ENCODE assay signal across 1 cellular context in the genomic region with DNA sequence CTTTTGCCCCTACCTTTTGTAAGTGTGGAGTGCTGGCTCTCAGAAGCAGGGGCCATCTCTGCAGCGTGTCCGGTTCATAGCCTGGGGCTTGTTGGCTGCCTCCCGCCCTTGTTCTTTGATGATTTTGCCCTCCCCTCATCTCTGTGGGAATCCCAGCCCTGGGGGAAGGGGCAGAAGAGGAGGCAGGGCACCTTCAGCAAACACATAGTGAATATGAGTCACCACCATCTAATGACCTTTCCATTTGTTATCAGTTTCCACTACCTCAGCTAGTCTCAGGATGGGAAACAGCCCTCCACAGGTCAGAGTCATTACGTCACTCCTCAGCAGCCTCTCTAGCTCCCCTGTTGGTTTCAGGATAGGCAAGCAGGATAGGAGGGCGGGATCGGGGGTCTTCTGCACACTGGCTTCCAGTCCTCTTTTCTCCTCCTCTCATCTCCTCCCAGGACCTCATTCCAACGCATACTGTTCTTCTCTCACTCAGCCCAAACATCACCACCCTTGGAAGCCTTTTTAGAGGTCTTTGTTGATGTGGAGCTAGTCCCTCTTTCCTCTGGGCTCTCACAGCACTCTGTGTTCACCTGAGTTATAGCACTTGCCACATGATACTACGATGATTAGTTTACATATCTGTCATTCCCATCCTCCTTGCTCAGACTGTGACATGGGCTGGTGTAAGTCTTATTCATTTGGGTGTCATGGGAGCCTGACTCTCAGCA.
TF ChIP-seq lines count a peak whose summit lies in the region.

No MANE protein-coding gene starts in this region.

TF ChIP-seq in HepG2, 621 proteins besides CTCF, POLR2A, EP300 and RAD21 (continued from another document and continues in another):
- TF ChIP-seq, protein P1, sequence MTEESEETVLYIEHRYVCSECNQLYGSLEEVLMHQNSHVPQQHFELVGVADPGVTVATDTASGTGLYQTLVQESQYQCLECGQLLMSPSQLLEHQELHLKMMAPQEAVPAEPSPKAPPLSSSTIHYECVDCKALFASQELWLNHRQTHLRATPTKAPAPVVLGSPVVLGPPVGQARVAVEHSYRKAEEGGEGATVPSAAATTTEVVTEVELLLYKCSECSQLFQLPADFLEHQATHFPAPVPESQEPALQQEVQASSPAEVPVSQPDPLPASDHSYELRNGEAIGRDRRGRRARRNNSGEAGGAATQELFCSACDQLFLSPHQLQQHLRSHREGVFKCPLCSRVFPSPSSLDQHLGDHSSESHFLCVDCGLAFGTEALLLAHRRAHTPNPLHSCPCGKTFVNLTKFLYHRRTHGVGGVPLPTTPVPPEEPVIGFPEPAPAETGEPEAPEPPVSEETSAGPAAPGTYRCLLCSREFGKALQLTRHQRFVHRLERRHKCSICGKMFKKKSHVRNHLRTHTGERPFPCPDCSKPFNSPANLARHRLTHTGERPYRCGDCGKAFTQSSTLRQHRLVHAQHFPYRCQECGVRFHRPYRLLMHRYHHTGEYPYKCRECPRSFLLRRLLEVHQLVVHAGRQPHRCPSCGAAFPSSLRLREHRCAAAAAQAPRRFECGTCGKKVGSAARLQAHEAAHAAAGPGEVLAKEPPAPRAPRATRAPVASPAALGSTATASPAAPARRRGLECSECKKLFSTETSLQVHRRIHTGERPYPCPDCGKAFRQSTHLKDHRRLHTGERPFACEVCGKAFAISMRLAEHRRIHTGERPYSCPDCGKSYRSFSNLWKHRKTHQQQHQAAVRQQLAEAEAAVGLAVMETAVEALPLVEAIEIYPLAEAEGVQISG (CRISPR knock-in tag; IDR thresholded peaks at IDR 0.05) = peak; percentile 69
- TF ChIP-seq ZNF512 (CRISPR knock-in tag; IDR thresholded peaks at IDR 0.05) (no peak), ZNF776 (CRISPR knock-in tag; IDR thresholded peaks at IDR 0.05) (no peak), LCORL (IDR thresholded peaks at IDR 0.05) (no peak), LCORL (CRISPR knock-in tag; IDR thresholded peaks at IDR 0.05) (peak; percentile 84), ZNF441 (CRISPR knock-in tag; IDR thresholded peaks at IDR 0.05; ENCODE audit: borderline replicate concordance) (0 out of 2 replicates have a peak, but pooled peaks have one; percentile 40), ZNF546 (CRISPR knock-in tag; conservative IDR thresholded peaks at IDR 0.05) (no peak), ZNF501 (CRISPR knock-in tag; IDR thresholded peaks at IDR 0.05) (peak; percentile 60), FOSL2 (CRISPR knock-in tag; IDR thresholded peaks at IDR 0.05) (peak; percentile 99), ZNF598 (CRISPR knock-in tag; IDR thresholded peaks at IDR 0.05; ENCODE audit: borderline replicate concordance) (no peak), MTA3 (CRISPR knock-in tag; IDR thresholded peaks at IDR 0.05) (no peak), SP2 (CRISPR knock-in tag; IDR thresholded peaks at IDR 0.05) (no peak), SRF (IDR thresholded peaks at IDR 0.05; ENCODE audit: low read depth, low read length) (no peak), PLSCR1 (CRISPR knock-in tag; IDR thresholded peaks at IDR 0.05; ENCODE audit: borderline replicate concordance) (no peak), NCOR1 (IDR thresholded peaks at IDR 0.05; ENCODE audit: borderline replicate concordance, low read length) (peak; percentile 37; the same call in 1 of the 2 replicates), FOSL1 (CRISPR knock-in tag; IDR thresholded peaks at IDR 0.05; ENCODE audit: borderline replicate concordance) (peak; percentile 94), ZNF616 (CRISPR knock-in tag; IDR thresholded peaks at IDR 0.05; ENCODE audit: low read depth) (no peak), ZBTB39 (CRISPR knock-in tag; IDR thresholded peaks at IDR 0.05) (no peak), ZGPAT (CRISPR knock-in tag; IDR thresholded peaks at IDR 0.05) (peak; percentile 63), ZNF333 (CRISPR knock-in tag; IDR thresholded peaks at IDR 0.05; ENCODE audit: borderline replicate concordance) (no peak), DRAP1 (CRISPR knock-in tag; IDR thresholded peaks at IDR 0.05) (peak; percentile 49), ZNF547 (CRISPR knock-in tag; IDR thresholded peaks at IDR 0.05) (no peak), ZNF17 (CRISPR knock-in tag; IDR thresholded peaks at IDR 0.05) (no peak), ZNF296 (CRISPR knock-in tag; conservative IDR thresholded peaks at IDR 0.05) (no peak), MED8 (CRISPR knock-in tag; IDR thresholded peaks at IDR 0.05; ENCODE audit: insufficient replicate concordance) (no peak), HOXA5 (CRISPR knock-in tag; IDR thresholded peaks at IDR 0.05) (peak; percentile 73; the same call in 1 of the 2 replicates), ZNF281 (CRISPR knock-in tag; IDR thresholded peaks at IDR 0.05; ENCODE audit: borderline replicate concordance) (peak; percentile 95), ZFP82 (CRISPR knock-in tag; IDR thresholded peaks at IDR 0.05; ENCODE audit: borderline replicate concordance) (no peak), HNRNPUL1 (IDR thresholded peaks at IDR 0.05; ENCODE audit: low read depth, low read length) (no peak), ZNF160 (CRISPR knock-in tag; IDR thresholded peaks at IDR 0.05) (no peak)
- TF ChIP-seq, protein P2, sequence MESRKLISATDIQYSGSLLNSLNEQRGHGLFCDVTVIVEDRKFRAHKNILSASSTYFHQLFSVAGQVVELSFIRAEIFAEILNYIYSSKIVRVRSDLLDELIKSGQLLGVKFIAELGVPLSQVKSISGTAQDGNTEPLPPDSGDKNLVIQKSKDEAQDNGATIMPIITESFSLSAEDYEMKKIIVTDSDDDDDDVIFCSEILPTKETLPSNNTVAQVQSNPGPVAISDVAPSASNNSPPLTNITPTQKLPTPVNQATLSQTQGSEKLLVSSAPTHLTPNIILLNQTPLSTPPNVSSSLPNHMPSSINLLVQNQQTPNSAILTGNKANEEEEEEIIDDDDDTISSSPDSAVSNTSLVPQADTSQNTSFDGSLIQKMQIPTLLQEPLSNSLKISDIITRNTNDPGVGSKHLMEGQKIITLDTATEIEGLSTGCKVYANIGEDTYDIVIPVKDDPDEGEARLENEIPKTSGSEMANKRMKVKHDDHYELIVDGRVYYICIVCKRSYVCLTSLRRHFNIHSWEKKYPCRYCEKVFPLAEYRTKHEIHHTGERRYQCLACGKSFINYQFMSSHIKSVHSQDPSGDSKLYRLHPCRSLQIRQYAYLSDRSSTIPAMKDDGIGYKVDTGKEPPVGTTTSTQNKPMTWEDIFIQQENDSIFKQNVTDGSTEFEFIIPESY (CRISPR knock-in tag; IDR thresholded peaks at IDR 0.05) = peak; percentile 63; the same call in 1 of the 2 replicates
- TF ChIP-seq, protein P3, sequence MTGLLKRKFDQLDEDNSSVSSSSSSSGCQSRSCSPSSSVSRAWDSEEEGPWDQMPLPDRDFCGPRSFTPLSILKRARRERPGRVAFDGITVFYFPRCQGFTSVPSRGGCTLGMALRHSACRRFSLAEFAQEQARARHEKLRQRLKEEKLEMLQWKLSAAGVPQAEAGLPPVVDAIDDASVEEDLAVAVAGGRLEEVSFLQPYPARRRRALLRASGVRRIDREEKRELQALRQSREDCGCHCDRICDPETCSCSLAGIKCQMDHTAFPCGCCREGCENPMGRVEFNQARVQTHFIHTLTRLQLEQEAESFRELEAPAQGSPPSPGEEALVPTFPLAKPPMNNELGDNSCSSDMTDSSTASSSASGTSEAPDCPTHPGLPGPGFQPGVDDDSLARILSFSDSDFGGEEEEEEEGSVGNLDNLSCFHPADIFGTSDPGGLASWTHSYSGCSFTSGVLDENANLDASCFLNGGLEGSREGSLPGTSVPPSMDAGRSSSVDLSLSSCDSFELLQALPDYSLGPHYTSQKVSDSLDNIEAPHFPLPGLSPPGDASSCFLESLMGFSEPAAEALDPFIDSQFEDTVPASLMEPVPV (CRISPR knock-in tag; IDR thresholded peaks at IDR 0.05) = peak; percentile 45; the same call in 1 of the 2 replicates
- TF ChIP-seq, protein P4, sequence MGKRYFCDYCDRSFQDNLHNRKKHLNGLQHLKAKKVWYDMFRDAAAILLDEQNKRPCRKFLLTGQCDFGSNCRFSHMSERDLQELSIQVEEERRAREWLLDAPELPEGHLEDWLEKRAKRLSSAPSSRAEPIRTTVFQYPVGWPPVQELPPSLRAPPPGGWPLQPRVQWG (CRISPR knock-in tag; IDR thresholded peaks at IDR 0.05; ENCODE audit: borderline replicate concordance, low read depth) = no peak
- TF ChIP-seq, protein P5, sequence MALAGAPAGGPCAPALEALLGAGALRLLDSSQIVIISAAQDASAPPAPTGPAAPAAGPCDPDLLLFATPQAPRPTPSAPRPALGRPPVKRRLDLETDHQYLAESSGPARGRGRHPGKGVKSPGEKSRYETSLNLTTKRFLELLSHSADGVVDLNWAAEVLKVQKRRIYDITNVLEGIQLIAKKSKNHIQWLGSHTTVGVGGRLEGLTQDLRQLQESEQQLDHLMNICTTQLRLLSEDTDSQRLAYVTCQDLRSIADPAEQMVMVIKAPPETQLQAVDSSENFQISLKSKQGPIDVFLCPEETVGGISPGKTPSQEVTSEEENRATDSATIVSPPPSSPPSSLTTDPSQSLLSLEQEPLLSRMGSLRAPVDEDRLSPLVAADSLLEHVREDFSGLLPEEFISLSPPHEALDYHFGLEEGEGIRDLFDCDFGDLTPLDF (CRISPR knock-in tag; IDR thresholded peaks at IDR 0.05) = no peak
